Comparison of ENCODE assay signal across 9 cellular contexts in genomic region chr12:67220065-67220464, GRCh38. TPM values are rescaled to one million over a fixed set of nuclear protein-coding genes. Genes with fewer than 3 reads are reported as not detected.
DNase-seq lines count a peak whose midpoint lies in the region; ATAC-seq, FAIRE-seq and TF ChIP-seq lines count a peak whose summit lies in the region.
"Had no signal": no experiment of that assay in that cellular context is flagged by ENCODE, and none has a peak within 500 bp of the region (broad histone marks: within the 10 kb centered on the region; RNA-seq: fewer than 3 reads in every experiment).

No MANE protein-coding gene starts in this region.

- H3K4me3 ChIP-seq in HepG2 (replicated peaks in 1 of 3; ENCODE audit: insufficient read depth in 1 of 3, low read depth in 2 of 3, low read length in 3 of 3) (no peak overlapping the region), right lobe of liver (no peak overlapping the region), epithelial cell of proximal tubule (ENCODE audit: low read depth, low read length) (no peak overlapping the region)

- no peak overlapping the region for H3K4me3 Mint-ChIP-seq in activated CD4-positive, alpha-beta memory T cell treated with anti-CD3 and anti-CD28 coated beads, Interleukin-2, amount 10 ng/mL, durations not matched to agents 7 days and 5 days
- H3K4me3 Mint-ChIP-seq: CD4-positive, CD25-positive, alpha-beta regulatory T cell had no signal

- no peaks in the 10 kb centered on the region for H3K36me3 Mint-ChIP-seq in activated CD4-positive, alpha-beta memory T cell treated with anti-CD3 and anti-CD28 coated beads, Interleukin-2, amount 10 ng/mL, durations not matched to agents 7 days and 5 days (ENCODE audit: low read depth)
- H3K36me3 Mint-ChIP-seq: CD4-positive, CD25-positive, alpha-beta regulatory T cell had no signal

- H3K27me3 ChIP-seq in HepG2 (ENCODE audit: control insufficient read depth in 1 of 2, insufficient read depth in 2 of 2, low read length in 2 of 2) (peaks cover 0 to 5% of the 10 kb centered on the region in 2 experiments; a peak in 1 of 5 replicates), right lobe of liver (no peaks in the 10 kb centered on the region)

- CTCF ChIA-PET in HepG2 (lab: Yijun Ruan, JAX; ENCODE audit: low intra/inter-chr PET ratio, low total read pairs), result no interaction called here
- CTCF ChIA-PET in activated CD4-positive, alpha-beta memory T cell treated with anti-CD3 and anti-CD28 coated beads, Interleukin-2, amount 10 ng/mL, durations not matched to agents 7 days and 5 days (lab: Charles Lee), result interaction anchor here (1.2 kb wide), 1 partner anchor 58 kb away, joined by 4 read pairs; no protein-coding TSS in a partner anchor

- no peak overlapping the region for H3K27ac ChIP-seq in HepG2 (ENCODE audit: extremely low read length, insufficient read depth, low read length)
- H3K27ac ChIP-seq in right lobe of liver, result no peak overlapping the region

- no peaks in the 10 kb centered on the region for H3K79me2 ChIP-seq in HepG2 (ENCODE audit: insufficient read depth, low read length)

- intact Hi-C loops in HepG2 (cut with micrococcal nuclease; ENCODE audit: unreplicated experiment) (loop anchor here (1.0 kb wide), 1 partner anchor 59 kb away; no protein-coding TSS in a partner anchor), right lobe of liver (cut with DNase I) (no loop called here)

- in situ Hi-C loops in HepG2 (cut with HindIII; ENCODE audit: extremely low pct_ligation_motif_present, low pct_unique_long_range_greater_than_20kb), result no loop called here

- H3K4me1 ChIP-seq in HepG2 (ENCODE audit: insufficient read depth, low read length) (no peaks in the 10 kb centered on the region), right lobe of liver (no peaks in the 10 kb centered on the region)

- ATAC-seq in HepG2 (peak; percentile 50; the same call in 2 of the 3 replicates), right lobe of liver (no peak)
- ATAC-seq in stimulated activated naive CD8-positive, alpha-beta T cell treated with anti-CD3 and anti-CD28 coated beads, Interleukin-15, Interleukin-2, amounts not matched to agents 100 U/mL and 50 U/mL, for 24 hours, result no peak

- POLR2A ChIA-PET in HepG2 (lab: Yijun Ruan, JAX), result no interaction called here
- POLR2A ChIA-PET in activated CD4-positive, alpha-beta memory T cell treated with anti-CD3 and anti-CD28 coated beads, Interleukin-2, amount 10 ng/mL, durations not matched to agents 7 days and 5 days (lab: Charles Lee), result no interaction called here

- no peak overlapping the region for H3K9ac ChIP-seq in HepG2 (ENCODE audit: insufficient read depth, low read depth, low read length)

- H3K9me3 ChIP-seq in HepG2 (ENCODE audit: low read length) (no peaks in the 10 kb centered on the region), right lobe of liver (no peaks in the 10 kb centered on the region)

- no peaks in the 10 kb centered on the region for H4K20me1 ChIP-seq in HepG2 (ENCODE audit: insufficient read depth, low read length)

- H3K36me3 ChIP-seq in HepG2 (replicated peaks in 1 of 2; ENCODE audit: control insufficient read depth in 1 of 2, insufficient read depth in 2 of 2, low read length in 2 of 2) (no peaks in the 10 kb centered on the region), right lobe of liver (no peaks in the 10 kb centered on the region)

- no TSS peak for BruUV-seq in HepG2 (replicated peaks; lab: Mats Ljungman, UMichigan)

- DNase-seq in HepG2 (ENCODE audit: low spot score), result peak; percentile 10
- no peak for DNase-seq in right lobe of liver
- DNase-seq in NCI-H774 (lab: John Stamatoyannopoulos, UW), result peak; percentile 45
- no peak for DNase-seq in epithelial cell of proximal tubule (ENCODE audit: low read depth)
- DNase-seq in stimulated activated naive CD8-positive, alpha-beta T cell treated with anti-CD3 and anti-CD28 coated beads, Interleukin-15, Interleukin-2, amounts not matched to agents 100 U/mL and 50 U/mL, for 24 hours, result no peak
- DNase-seq in mucosa of gallbladder (ENCODE audit: low spot score), result no peak
- no peak for DNase-seq in activated naive CD4-positive, alpha-beta T cell treated with Interleukin-2 at 50 U/mL for 16 hours
- DNase-seq in activated CD4-positive, alpha-beta memory T cell treated with anti-CD3 and anti-CD28 coated beads, Interleukin-2, amount 10 ng/mL, durations not matched to agents 7 days and 5 days, result no peak
- DNase-seq: CD4-positive, CD25-positive, alpha-beta regulatory T cell had no signal

- no peaks in the 10 kb centered on the region for H3K9me3 Mint-ChIP-seq in activated CD4-positive, alpha-beta memory T cell treated with anti-CD3 and anti-CD28 coated beads, Interleukin-2, amount 10 ng/mL, durations not matched to agents 7 days and 5 days

- H2AFZ ChIP-seq in HepG2 (ENCODE audit: low read length), result no peak overlapping the region

- TF ChIP-seq CTCF in HepG2 (CRISPR knock-in tag; IDR thresholded peaks at IDR 0.05), result peak; percentile 44
- TF ChIP-seq CTCF in right lobe of liver (IDR thresholded peaks at IDR 0.05), result peak in 1 of 4 donors; percentile 7
- peak; percentile 31 for TF ChIP-seq CTCF in epithelial cell of proximal tubule (conservative IDR thresholded peaks at IDR 0.05; ENCODE audit: low read depth, low read length)

- WGBS in HepG2 (ENCODE audit: low lambda C conversion rate), result 2% methylated on average over 4 of the region's 4 CpGs
- WGBS in right lobe of liver (ENCODE audit: insufficient coverage, low coverage, low lambda C conversion rate, missing lambda C conversion rate), result 40% methylated on average over 4 of the region's 4 CpGs

- H3K27me3 Mint-ChIP-seq in activated CD4-positive, alpha-beta memory T cell treated with anti-CD3 and anti-CD28 coated beads, Interleukin-2, amount 10 ng/mL, durations not matched to agents 7 days and 5 days, result no peaks in the 10 kb centered on the region

- H3K4me2 ChIP-seq in HepG2 (ENCODE audit: low read depth, low read length), result no peak overlapping the region

- TF ChIP-seq RAD21 in HepG2 (CRISPR knock-in tag; IDR thresholded peaks at IDR 0.05), result no peak

- H3K4me1 Mint-ChIP-seq in activated CD4-positive, alpha-beta memory T cell treated with anti-CD3 and anti-CD28 coated beads, Interleukin-2, amount 10 ng/mL, durations not matched to agents 7 days and 5 days, result no peaks in the 10 kb centered on the region
- H3K4me1 Mint-ChIP-seq: CD4-positive, CD25-positive, alpha-beta regulatory T cell had no signal

- peak; percentile 54 for FAIRE-seq in HepG2 (lab: Jason Lieb, UNC)

- TF ChIP-seq POLR2A in HepG2 (IDR thresholded peaks at IDR 0.05; ENCODE audit: insufficient read depth in 1 of 2, low read depth in 2 of 2, low read length in 2 of 2) (no peak), right lobe of liver (IDR thresholded peaks at IDR 0.05) (no peak)

- no peak overlapping the region for H3K27ac Mint-ChIP-seq in activated CD4-positive, alpha-beta memory T cell treated with anti-CD3 and anti-CD28 coated beads, Interleukin-2, amount 10 ng/mL, durations not matched to agents 7 days and 5 days
- H3K27ac Mint-ChIP-seq: CD4-positive, CD25-positive, alpha-beta regulatory T cell had no signal

- TF ChIP-seq EP300 in HepG2 (IDR thresholded peaks at IDR 0.05; ENCODE audit: low read depth in 2 of 2, low read length in 2 of 2) (no peak), HepG2 (CRISPR knock-in tag; IDR thresholded peaks at IDR 0.05; ENCODE audit: borderline replicate concordance) (no peak)

TF ChIP-seq in HepG2, 621 proteins besides CTCF, POLR2A, EP300 and RAD21 (continues in another document):
- TF ChIP-seq STAG1 (CRISPR knock-in tag; IDR thresholded peaks at IDR 0.05) (peak; percentile 65), STAT5B (CRISPR knock-in tag; IDR thresholded peaks at IDR 0.05) (no peak), SMC3 (IDR thresholded peaks at IDR 0.05; ENCODE audit: low read length) (peak; percentile 21; the same call in 1 of the 2 replicates), CC2D1A (CRISPR knock-in tag; IDR thresholded peaks at IDR 0.05) (no peak), CHD4 (IDR thresholded peaks at IDR 0.05; ENCODE audit: borderline replicate concordance, low read length) (no peak), MAZ (IDR thresholded peaks at IDR 0.05; ENCODE audit: borderline replicate concordance, low read depth, low read length) (no peak), MAZ (CRISPR knock-in tag; IDR thresholded peaks at IDR 0.05; ENCODE audit: low read depth) (no peak), TARDBP (CRISPR knock-in tag; IDR thresholded peaks at IDR 0.05) (no peak)

RNA-seq across cellular contexts. Expression of gene CAND1, which starts 49.1 kb away (rescaled TPM):
- total RNA-seq in HepG2 (2016; rRNA removed; fragmentation: Illumina TruSeq; extraction: Trizol) (138 and 241 TPM in 2 replicates), right lobe of liver (10 to 100 TPM; 29.3 to 64.4 (median 57.6) TPM), epithelial cell of proximal tubule (60.5 and 63.5 TPM in 2 replicates), mucosa of gallbladder (129 TPM)
- total RNA-seq in HepG2 (2016; cell fraction: cytosol; rRNA removed; fragmentation: Illumina TruSeq; extraction: Trizol; ENCODE audit: low read depth), result 6.2 and 6.5 TPM in 2 replicates
- total RNA-seq in HepG2 (2016; cell fraction: insoluble cytoplasmic fraction; rRNA removed; fragmentation: Illumina TruSeq; extraction: Trizol), result 141 and 235 TPM in 2 replicates
- total RNA-seq in HepG2 (2016; cell fraction: membrane; rRNA removed; fragmentation: Illumina TruSeq; extraction: Trizol), result 43.2 and 45.5 TPM in 2 replicates
- total RNA-seq in HepG2 (2016; cell fraction: nucleus; rRNA removed; fragmentation: Illumina TruSeq; extraction: Trizol), result 120 and 125 TPM in 2 replicates
- 39.2 and 56.2 TPM in 2 replicates for polyA plus RNA-seq in HepG2 (2011; rRNA removed)
- polyA plus RNA-seq in HepG2 (2011; cell fraction: cytosol; rRNA removed), result 13.0 and 22.8 TPM in 2 replicates
- 25.8 and 28.3 TPM in 2 replicates for polyA plus RNA-seq in HepG2 (2011; cell fraction: nucleus; rRNA removed)
- polyA plus RNA-seq in HepG2 (2012), result 44.9 and 55.6 TPM in 2 replicates
- 2.3 and 3.2 TPM in 2 replicates for polyA plus RNA-seq in HepG2 (2016; cell fraction: cytosol; fragmentation: Illumina TruSeq; extraction: Trizol; ENCODE audit: low read depth)
- 90.7 and 101 TPM in 2 replicates for polyA plus RNA-seq in HepG2 (2016; cell fraction: insoluble cytoplasmic fraction; fragmentation: Illumina TruSeq; extraction: Trizol; ENCODE audit: low read depth)
- 8.6 and 11.2 TPM in 2 replicates for polyA plus RNA-seq in HepG2 (2016; cell fraction: membrane; fragmentation: Illumina TruSeq; extraction: Trizol; ENCODE audit: low read depth)
- polyA plus RNA-seq in HepG2 (2016; cell fraction: nucleus; fragmentation: Illumina TruSeq; extraction: Trizol; ENCODE audit: insufficient read depth, low read depth), result 71.6 and 74.8 TPM in 2 replicates
- 52.6 and 81.8 TPM in 2 replicates for polyA minus RNA-seq in HepG2 (2011; rRNA and poly(A)+ RNA removed; ENCODE audit: low replicate concordance)
- 51.5 and 58.3 TPM in 2 replicates for polyA minus RNA-seq in HepG2 (2011; cell fraction: cytosol; rRNA and poly(A)+ RNA removed)
- 143 and 156 TPM in 2 replicates for polyA minus RNA-seq in HepG2 (2011; cell fraction: nucleus; rRNA and poly(A)+ RNA removed)
- 100 to 1,000 TPM; 147 to 150 TPM for total RNA-seq in activated CD4-positive, alpha-beta memory T cell treated with anti-CD3 and anti-CD28 coated beads, Interleukin-2, amount 10 ng/mL, durations not matched to agents 7 days and 5 days

Comparison
In these comparisons a context has a peak if more than half of its experiments do, and no peak if none do; other contexts are left out.
1. DNase-seq: peak in HepG2 (single experiment) and NCI-H774 (single experiment); none in right lobe of liver (0 of 3), epithelial cell of proximal tubule (single experiment), stimulated activated naive CD8-positive, alpha-beta T cell treated with anti-CD3 and anti-CD28 coated beads, Interleukin-15, Interleukin-2, amounts not matched to agents 100 U/mL and 50 U/mL, for 24 hours (single experiment), mucosa of gallbladder (single experiment), activated naive CD4-positive, alpha-beta T cell treated with Interleukin-2 at 50 U/mL for 16 hours (single experiment) and activated CD4-positive, alpha-beta memory T cell treated with anti-CD3 and anti-CD28 coated beads, Interleukin-2, amount 10 ng/mL, durations not matched to agents 7 days and 5 days (single experiment).